ENCODE assay signal across 11 cellular contexts in genomic region chr22:22884888-22885840, GRCh38. TPM values are rescaled to one million over a fixed set of nuclear protein-coding genes. Genes with fewer than 3 reads are reported as not detected.
DNase-seq lines count a peak whose midpoint lies in the region; ATAC-seq, FAIRE-seq and TF ChIP-seq lines count a peak whose summit lies in the region.
"Had no signal": no experiment of that assay in that cellular context is flagged by ENCODE, and none has a peak within 500 bp of the region (broad histone marks: within the 10 kb centered on the region; RNA-seq: fewer than 3 reads in every experiment).

No MANE protein-coding gene starts in this region.

- WGBS in mesenchymal stem cell: 67% methylated on average over 9 of the region's 9 CpGs
- whole genome bisulfite sequencing in pancreas, 2 donors: 61 to 71% methylated on average over 9 of the region's 9 CpGs

- peak; percentile 69 for DNase-seq in Karpas-422
- peak; percentile 35 for DNase-seq in left lobe of liver (ENCODE audit: low spot score)
- no peak for DNase-seq in mesenchymal stem cell
- no peak for DNase-seq in NCI-H2081 (lab: John Stamatoyannopoulos, UW)
- DNase-seq in pancreas: no peak
- no peak for DNase-seq in Caco-2
- DNase-seq: Kasumi-1 had no signal

- ATAC-seq in GM18508 (IDR thresholded peaks at IDR 0.05; ENCODE audit: insufficient read depth, unreplicated experiment): peak; percentile 43
- ATAC-seq in GM21529 (IDR thresholded peaks at IDR 0.05; ENCODE audit: unreplicated experiment): peak; percentile 63
- no peak for ATAC-seq in left lobe of liver
- no peak for ATAC-seq in pancreas

- H2BK5ac ChIP-seq in mesenchymal stem cell (ENCODE audit: low read depth, low read length, poor library complexity, severe bottlenecking): no peak overlapping the region

- H3K4me1 ChIP-seq in Karpas-422 (ENCODE audit: low read length): peaks cover 100% of the 10 kb centered on the region
- no peaks in the 10 kb centered on the region for H3K4me1 ChIP-seq in mesenchymal stem cell (ENCODE audit: control insufficient read depth, insufficient read depth, low read depth, low read length)
- H3K4me1 ChIP-seq in pancreas: no peaks in the 10 kb centered on the region
- H3K4me1 ChIP-seq in Caco-2: no peaks in the 10 kb centered on the region
- H3K4me1 ChIP-seq: suprapubic skin had no signal

- H2AK5ac ChIP-seq in mesenchymal stem cell (ENCODE audit: low read length, severe bottlenecking): no peak overlapping the region

- H4K20me1 ChIP-seq in Karpas-422 (ENCODE audit: insufficient read depth, low read depth, low read length): no peaks in the 10 kb centered on the region

- no peak overlapping the region for H3K23ac ChIP-seq in mesenchymal stem cell (ENCODE audit: low read length in 2 of 2)

- no peaks in the 10 kb centered on the region for H3K79me2 ChIP-seq in Karpas-422 (ENCODE audit: low read length)

- peaks cover 7% of the 10 kb centered on the region for H3K27me3 Mint-ChIP-seq in Caco-2 (ENCODE audit: insufficient read depth, unreplicated experiment)

- H3K9me2 ChIP-seq in Karpas-422 (replicated peaks; ENCODE audit: insufficient read depth, low read length): no peaks in the 10 kb centered on the region

- intact Hi-C loops in pancreas (cut with DNase I): loop anchor here in 1 of 3 donors (10.0 kb wide), 2 partner anchors 200 to 290 kb away; no protein-coding TSS in a partner anchor
- intact Hi-C loops in Caco-2 (cut with micrococcal nuclease; ENCODE audit: unreplicated experiment): loop anchor here (2.0 kb wide), 2 partner anchors 36 to 132 kb away; no protein-coding TSS in a partner anchor

- H3K18ac ChIP-seq in mesenchymal stem cell (ENCODE audit: low read depth in 1 of 2, low read length in 2 of 2): no peak overlapping the region

- H2AFZ ChIP-seq in Karpas-422 (ENCODE audit: low read length) (no peak overlapping the region), mesenchymal stem cell (ENCODE audit: low read depth, low read length) (no peak overlapping the region)

- FAIRE-seq in pancreas (lab: Jason Lieb, UNC): no peak

- no peaks in the 10 kb centered on the region for H3K27me3 ChIP-seq in Karpas-422 (ENCODE audit: low read length)
- peaks cover 5 to 76% of the 10 kb centered on the region in 2 experiments for H3K27me3 ChIP-seq in mesenchymal stem cell (ENCODE audit: control insufficient read depth in 1 of 2, insufficient read depth in 1 of 2, low read length in 2 of 2)
- H3K27me3 ChIP-seq in pancreas: no peaks in the 10 kb centered on the region
- no peaks in the 10 kb centered on the region for H3K27me3 ChIP-seq in Caco-2 (replicated peaks; ENCODE audit: control insufficient read depth, insufficient read depth, low read length)

- H3K4ac ChIP-seq in mesenchymal stem cell (ENCODE audit: low read depth in 1 of 2, low read length in 2 of 2): no peak overlapping the region

- H3K27ac ChIP-seq in Karpas-422 (ENCODE audit: low read length) (peak overlapping the region; percentile 76), mesenchymal stem cell (ENCODE audit: low read length, poor library complexity, severe bottlenecking) (no peak overlapping the region), pancreas (no peak overlapping the region)
- H3K27ac ChIP-seq: suprapubic skin had no signal

- H3K9me3 Mint-ChIP-seq in Caco-2 (ENCODE audit: unreplicated experiment): no peaks in the 10 kb centered on the region
- H3K9me3 Mint-ChIP-seq: nephron had no signal

- no TSS peak for BruUV-seq in Caco-2 (replicated peaks; lab: Mats Ljungman, UMichigan)

- H3K9ac ChIP-seq in Karpas-422 (ENCODE audit: low read length) (peak overlapping the region; percentile 61), mesenchymal stem cell (ENCODE audit: low read length) (no peak overlapping the region)

- H3K4me3 Mint-ChIP-seq in Caco-2 (ENCODE audit: unreplicated experiment): no peak overlapping the region
- H3K4me3 Mint-ChIP-seq: nephron had no signal

- H3K9me3 ChIP-seq in Karpas-422 (ENCODE audit: low read length): no peaks in the 10 kb centered on the region
- no peaks in the 10 kb centered on the region for H3K9me3 ChIP-seq in mesenchymal stem cell (ENCODE audit: control insufficient read depth, low read length)
- H3K9me3 ChIP-seq in pancreas: no peaks in the 10 kb centered on the region
- H3K9me3 ChIP-seq in Caco-2: no peaks in the 10 kb centered on the region
- H3K9me3 ChIP-seq: suprapubic skin had no signal

- H3K4me3 ChIP-seq in Karpas-422 (ENCODE audit: low read length) (peak overlapping the region; percentile 36; the same call in 1 of the 2 replicates), mesenchymal stem cell (ENCODE audit: insufficient read depth in 1 of 2, low read depth in 1 of 2, low read length in 2 of 2) (no peak overlapping the region), pancreas (no peak overlapping the region), Caco-2 (ENCODE audit: low read depth, low read length) (no peak overlapping the region)
- H3K4me3 ChIP-seq: suprapubic skin had no signal

- H3K36me3 ChIP-seq in Karpas-422 (ENCODE audit: insufficient read depth, low read length): no peaks in the 10 kb centered on the region
- no peaks in the 10 kb centered on the region for H3K36me3 ChIP-seq in mesenchymal stem cell (ENCODE audit: control insufficient read depth in 1 of 2, insufficient read depth in 2 of 2, low read depth in 1 of 2, low read length in 2 of 2)
- H3K36me3 ChIP-seq in pancreas: no peaks in the 10 kb centered on the region
- H3K36me3 ChIP-seq in Caco-2 (ENCODE audit: control insufficient read depth, insufficient read depth, low read length): no peaks in the 10 kb centered on the region
- H3K36me3 ChIP-seq: suprapubic skin had no signal

- no peak overlapping the region for H3K27ac Mint-ChIP-seq in Caco-2 (ENCODE audit: unreplicated experiment)
- H3K27ac Mint-ChIP-seq: nephron had no signal

- peak overlapping the region; percentile 69 for H3K4me2 ChIP-seq in Karpas-422 (ENCODE audit: low read depth, low read length, poor library complexity, severe bottlenecking)
- H3K4me2 ChIP-seq in mesenchymal stem cell (ENCODE audit: low read length, poor library complexity, severe bottlenecking): no peak overlapping the region

- TF ChIP-seq CTCF in pancreas (IDR thresholded peaks at IDR 0.05): no peak
- no peak for TF ChIP-seq CTCF in Caco-2 (IDR thresholded peaks at IDR 0.05; ENCODE audit: insufficient read depth in 1 of 2, low read depth in 1 of 2, low read length in 1 of 2, severe bottlenecking in 1 of 2, unreplicated experiment in 1 of 2)

- no peak overlapping the region for H4K91ac ChIP-seq in mesenchymal stem cell (ENCODE audit: low read length)

- no peak overlapping the region for H2BK12ac ChIP-seq in mesenchymal stem cell (ENCODE audit: low read length in 2 of 2)

- H2BK120ac ChIP-seq in mesenchymal stem cell (ENCODE audit: low read depth, low read length): no peak overlapping the region

- H3K79me1 ChIP-seq in mesenchymal stem cell (replicated peaks; ENCODE audit: low read length, poor library complexity, severe bottlenecking): no peaks in the 10 kb centered on the region

- H3K14ac ChIP-seq in mesenchymal stem cell (ENCODE audit: low read length in 2 of 2): no peak overlapping the region

- H4K8ac ChIP-seq in mesenchymal stem cell (ENCODE audit: low read length): no peak overlapping the region

- H3K4me1 Mint-ChIP-seq in Caco-2 (ENCODE audit: low read depth, unreplicated experiment): no peaks in the 10 kb centered on the region
- H3K4me1 Mint-ChIP-seq: nephron had no signal

- POLR2A ChIA-PET in Caco-2 (lab: Charles Lee): no interaction called here

- CTCF ChIA-PET in Caco-2 (lab: Charles Lee): interaction anchor here (0.6 to 2.7 kb wide), 15 partner anchors 12 to 140 kb away, joined by 3 to 45 read pairs (median 10); no protein-coding TSS in a partner anchor

- H3K36me3 Mint-ChIP-seq in Caco-2 (ENCODE audit: insufficient read depth, unreplicated experiment): no peaks in the 10 kb centered on the region

- H2BK15ac ChIP-seq in mesenchymal stem cell (ENCODE audit: low read depth, poor library complexity, severe bottlenecking): no peak overlapping the region

RNA-seq across cellular contexts. Expression of gene IGLL5, which starts 2.5 kb away (rescaled TPM):
- total RNA-seq in Karpas-422 (2014; rRNA removed; shearing (Covaris generic); ENCODE audit: low replicate concordance): 1.1 and 8.3 TPM in 2 replicates
- total RNA-seq in left lobe of liver (1.2 TPM), pancreas (10 to 100 TPM in 1 of 6 donors, 1 to 10 TPM in 1, under 1 TPM in 2, not detected in 2; 0.23 to 26.3 (median 2.3) TPM), Caco-2 (2022) (not detected in 2 replicates)
- not detected for polyA plus RNA-seq in mesenchymal stem cell (2013, experiment 1 of 2)
- polyA plus RNA-seq in mesenchymal stem cell (2013, experiment 2 of 2): not detected
- polyA plus RNA-seq in pancreas: under 1 TPM in 1 of 2 donors, not detected in 1; 0.42 TPM
- total RNA-seq: suprapubic skin had no signal

Comparison
In these comparisons a context has a peak if more than half of its experiments do, and no peak if none do; other contexts are left out.
1. ATAC-seq: peak in GM18508 (single experiment) and GM21529 (single experiment); none in left lobe of liver (single experiment) and pancreas (0 of 4).
2. DNase-seq: peak in Karpas-422 (single experiment) and left lobe of liver (single experiment); none in mesenchymal stem cell (single experiment), NCI-H2081 (0 of 2), pancreas (0 of 6) and Caco-2 (0 of 2).